ENCODE assay signal across 18 cellular contexts in genomic region chr9:131078427-131079366, GRCh38. TPM values are rescaled to one million over a fixed set of nuclear protein-coding genes. Genes with fewer than 3 reads are reported as not detected.
A peak's percentile ranks its signal among the peaks of the same experiment; 100 is the strongest.
DNase-seq lines count a peak whose midpoint lies in the region; ATAC-seq, FAIRE-seq and TF ChIP-seq lines count a peak whose summit lies in the region.
"Had no signal": no experiment of that assay in that cellular context is flagged by ENCODE, and none has a peak within 500 bp of the region (broad histone marks: within the 10 kb centered on the region; RNA-seq: fewer than 3 reads in every experiment).

No MANE protein-coding gene starts in this region.

- H2BK5ac ChIP-seq in H1 (ENCODE audit: low read depth, low read length), result no peak overlapping the region
- H2BK5ac ChIP-seq in trophoblast cell (ENCODE audit: low read depth, low read length, poor library complexity), result no peak overlapping the region

- H3K79me2 ChIP-seq in H1 (ENCODE audit: control insufficient read depth in 1 of 2, insufficient read depth in 2 of 2, low read length in 2 of 2), result no peaks in the 10 kb centered on the region
- peaks cover 1% of the 10 kb centered on the region for H3K79me2 ChIP-seq in trophoblast cell (ENCODE audit: control insufficient read depth, insufficient read depth, low read length, poor library complexity)

- H3K27ac Mint-ChIP-seq in WTC11, result no peak overlapping the region
- H3K27ac Mint-ChIP-seq: CD4-positive, alpha-beta memory T cell had no signal

- no peak for TF ChIP-seq EP300 in H1 (IDR thresholded peaks at IDR 0.05; ENCODE audit: borderline replicate concordance in 1 of 2, low read depth in 2 of 2, low read length in 2 of 2)

- H2BK120ac ChIP-seq in H1 (replicated peaks; ENCODE audit: low read depth, low read length), result no peak overlapping the region
- H2BK120ac ChIP-seq in trophoblast cell (ENCODE audit: insufficient read depth, low read length, poor library complexity), result no peak overlapping the region

- no peaks in the 10 kb centered on the region for H3K27me3 Mint-ChIP-seq in WTC11 (ENCODE audit: low read depth)
- H3K27me3 Mint-ChIP-seq: CD4-positive, alpha-beta memory T cell had no signal

- H3K4me3 Mint-ChIP-seq in WTC11, result no peak overlapping the region
- H3K4me3 Mint-ChIP-seq: CD4-positive, alpha-beta memory T cell had no signal

- TF ChIP-seq POLR2A in H1 (IDR thresholded peaks at IDR 0.05; ENCODE audit: control extremely low read depth in 1 of 2, low read depth in 2 of 2, low read length in 2 of 2), result no peak

- H2BK12ac ChIP-seq in H1 (ENCODE audit: low read depth, low read length), result no peak overlapping the region
- no peak overlapping the region for H2BK12ac ChIP-seq in trophoblast cell (ENCODE audit: low read length)

- no peak overlapping the region for H3K27ac ChIP-seq in HEK293 (ENCODE audit: extremely low read depth, low read depth, low read length)
- no peak overlapping the region for H3K27ac ChIP-seq in H1 (ENCODE audit: low read depth, low read length)
- no peak overlapping the region for H3K27ac ChIP-seq in trophoblast cell (ENCODE audit: low read depth, low read length)
- H3K27ac ChIP-seq: GM23248 had no signal

- H3K27me3 ChIP-seq in H1 (replicated peaks in 1 of 4; ENCODE audit: control insufficient read depth in 3 of 4, extremely low read depth in 1 of 4, insufficient read depth in 3 of 4, low read length in 3 of 4) (no peaks in the 10 kb centered on the region), trophoblast cell (ENCODE audit: insufficient read depth, low read length) (no peaks in the 10 kb centered on the region)

- H2AFZ ChIP-seq in H1 (ENCODE audit: low read length) (no peak overlapping the region; the same call in 1 of the 2 replicates), trophoblast cell (ENCODE audit: insufficient read depth, low read length, poor library complexity) (no peak overlapping the region)
- H2AFZ ChIP-seq: GM23248 had no signal

- no peak for FAIRE-seq in H1 (lab: Jason Lieb, UNC)
- FAIRE-seq: G401.6, GM12892, H54 had no signal

- H2AK5ac ChIP-seq in H1 (ENCODE audit: low read depth, low read length), result no peak overlapping the region
- H2AK5ac ChIP-seq in trophoblast cell (ENCODE audit: low read length), result no peak overlapping the region

- H4K91ac ChIP-seq in H1 (replicated peaks; ENCODE audit: insufficient read length, low read length) (no peak overlapping the region), trophoblast cell (ENCODE audit: low read depth, low read length) (no peak overlapping the region)

- H4K8ac ChIP-seq in H1 (ENCODE audit: extremely low read depth, insufficient read depth, low read length) (no peak overlapping the region), trophoblast cell (ENCODE audit: low read depth, low read length) (no peak overlapping the region)

- POLR2A ChIA-PET in HEK293 (lab: Yijun Ruan, JAX), result no interaction called here
- POLR2A ChIA-PET in WTC11 (lab: Charles Lee), result no interaction called here
- POLR2A ChIA-PET in H1 (lab: Charles Lee; ENCODE audit: partially characterized antibody), result interaction anchor here (0.6 to 3.7 kb wide), 10 partner anchors 9 to 46 kb away, joined by 3 to 16 read pairs (median 4); partner anchors contain the start of gene NUP214

- H3K4ac ChIP-seq in H1 (replicated peaks; ENCODE audit: insufficient read length, low read depth, low read length) (no peak overlapping the region), trophoblast cell (ENCODE audit: low read depth, low read length) (no peak overlapping the region)

- H3K14ac ChIP-seq in H1 (ENCODE audit: insufficient read length), result no peak overlapping the region
- H3K14ac ChIP-seq in trophoblast cell (ENCODE audit: low read length), result no peak overlapping the region

- H4K20me1 ChIP-seq in H1 (replicated peaks in 1 of 2; ENCODE audit: control insufficient read depth in 1 of 2, insufficient read depth in 2 of 2, low read length in 2 of 2), result no peaks in the 10 kb centered on the region

- no peaks in the 10 kb centered on the region for H3K9me3 Mint-ChIP-seq in WTC11
- H3K9me3 Mint-ChIP-seq: CD4-positive, alpha-beta memory T cell had no signal

- H3K23me2 ChIP-seq in H1 (ENCODE audit: low read depth, low read length), result no peaks in the 10 kb centered on the region

- H4K12ac ChIP-seq in trophoblast cell (ENCODE audit: low read depth, low read length), result no peak overlapping the region

- H4K5ac ChIP-seq in H1 (ENCODE audit: insufficient read length, low read depth, low read length), result no peak overlapping the region

- DNase-seq in WTC11 (ENCODE audit: low spot score), result no peak
- no peak for DNase-seq in H1 (ENCODE audit: low read depth in 1 of 2, low spot score in 2 of 2)
- DNase-seq in trophoblast cell, result peak; percentile 93 to 97
- no peak for DNase-seq in GM19238 (ENCODE audit: insufficient read length, low spot score)
- DNase-seq: C1 segment of cervical spinal cord; Calu3; CD4-positive, alpha-beta memory T cell; COR-L47; DMS53; DMS79 treated with DMSO at 0.1 percent for 48 hours; GM23248 had no signal

- TF ChIP-seq CTCF in HEK293 (tag by site-specific recombination; IDR thresholded peaks at IDR 0.05) (no peak), WTC11 (IDR thresholded peaks at IDR 0.05) (no peak), H1 (IDR thresholded peaks at IDR 0.05; ENCODE audit: control extremely low read depth in 1 of 3, insufficient read depth in 1 of 3, low read depth in 1 of 3, low read length in 3 of 3) (no peak)

- no peaks in the 10 kb centered on the region for H3K79me1 ChIP-seq in H1 (ENCODE audit: low read depth, low read length)
- no peaks in the 10 kb centered on the region for H3K79me1 ChIP-seq in trophoblast cell (ENCODE audit: low read length)

- H3K36me3 ChIP-seq in HEK293 (ENCODE audit: control insufficient read depth in 2 of 2, insufficient read depth in 1 of 2, low read length in 2 of 2) (no peaks in the 10 kb centered on the region), H1 (ENCODE audit: control insufficient read depth in 2 of 4, insufficient read depth in 4 of 4, low read length in 3 of 4) (no peaks in the 10 kb centered on the region), trophoblast cell (ENCODE audit: control insufficient read depth in 1 of 2, insufficient read depth in 2 of 2, low read length in 2 of 2) (no peaks in the 10 kb centered on the region)
- H3K36me3 ChIP-seq: HAP-1 had no signal

- no peak overlapping the region for H3K23ac ChIP-seq in H1 (ENCODE audit: insufficient read length)
- no peak overlapping the region for H3K23ac ChIP-seq in trophoblast cell (ENCODE audit: low read length)

- 87% methylated on average over 17 of the region's 17 CpGs; no CpG with 5 or more reads in 1 of the 2 experiments for WGBS in H1 (ENCODE audit: extremely low coverage in 1 of 2, insufficient coverage in 1 of 2, insufficient read length in 1 of 2, insufficient replicate concordance in 2 of 2, low coverage in 1 of 2, low lambda C conversion rate in 2 of 2, missing lambda C conversion rate in 1 of 2), 2 experiments
- no CpG with 5 or more reads among the region's 17 CpGs for WGBS in trophoblast cell (ENCODE audit: extremely low coverage, insufficient coverage, insufficient read length)

- H3K9me3 ChIP-seq in HEK293 (ENCODE audit: control insufficient read depth, insufficient read depth, low read depth, low read length) (no peaks in the 10 kb centered on the region), H1 (ENCODE audit: insufficient read depth in 2 of 2, low read depth in 1 of 2, low read length in 1 of 2) (no peaks in the 10 kb centered on the region), trophoblast cell (ENCODE audit: insufficient read depth, low read depth, low read length) (peaks cover 2% of the 10 kb centered on the region)
- H3K9me3 ChIP-seq: HAP-1 had no signal

- no peak overlapping the region for H2BK20ac ChIP-seq in H1 (ENCODE audit: low read length)

- H3K56ac ChIP-seq in H1 (replicated peaks; ENCODE audit: insufficient read length, low read depth, low read length), result no peak overlapping the region

- H3K4me2 ChIP-seq in H1 (ENCODE audit: insufficient read depth in 1 of 2, low read depth in 2 of 2, low read length in 2 of 2) (no peak overlapping the region), trophoblast cell (ENCODE audit: low read length) (no peak overlapping the region)

- H3K4me3 ChIP-seq in HEK293 (ENCODE audit: low read depth, low read length), result no peak overlapping the region
- H3K4me3 ChIP-seq in H1 (ENCODE audit: extremely low read depth in 1 of 4, insufficient read depth in 2 of 4, low read depth in 3 of 4, low read length in 4 of 4), result no peak overlapping the region
- no peak overlapping the region for H3K4me3 ChIP-seq in trophoblast cell (ENCODE audit: low read depth, low read length)
- H3K4me3 ChIP-seq: GM23248, HAP-1 had no signal

- no peaks in the 10 kb centered on the region for H3K4me1 Mint-ChIP-seq in WTC11
- H3K4me1 Mint-ChIP-seq: CD4-positive, alpha-beta memory T cell had no signal

- no peak for ATAC-seq in WTC11
- ATAC-seq in GM21526 (IDR thresholded peaks at IDR 0.05; ENCODE audit: low FRiP score, unreplicated experiment), result no peak
- no peak for ATAC-seq in GM18517 (IDR thresholded peaks at IDR 0.05; ENCODE audit: unreplicated experiment)

- CTCF ChIA-PET in HEK293 (lab: Yijun Ruan, JAX), result interaction anchor here (0.6 to 2.1 kb wide), 4 partner anchors 20 to 303 kb away, joined by 3 to 11 read pairs (median 4); no protein-coding TSS in a partner anchor
- CTCF ChIA-PET in WTC11 (lab: Charles Lee), result interaction anchor here (1.2 kb wide), 1 partner anchor 25 kb away, joined by 3 read pairs; no protein-coding TSS in a partner anchor
- CTCF ChIA-PET in H1 (lab: Charles Lee; ENCODE audit: partially characterized antibody), result interaction anchor here (0.8 to 8.5 kb wide), 8 partner anchors 16 to 74 kb away, joined by 3 to 54 read pairs (median 4); partner anchors contain the start of gene AIF1L

- TF ChIP-seq RAD21 in H1 (IDR thresholded peaks at IDR 0.05 in 1 of 2, conservative IDR thresholded peaks at IDR 0.05 in 1 of 2; ENCODE audit: low read depth in 2 of 2, low read length in 2 of 2), result no peak

- peaks cover 4% of the 10 kb centered on the region; the same call in 1 of the 2 replicates for H3K36me3 Mint-ChIP-seq in WTC11
- H3K36me3 Mint-ChIP-seq: CD4-positive, alpha-beta memory T cell had no signal

- no peak overlapping the region for H3K9ac ChIP-seq in H1 (replicated peaks in 1 of 4; ENCODE audit: extremely low read depth in 1 of 4, low read depth in 3 of 4, low read length in 3 of 4)
- no peak overlapping the region for H3K9ac ChIP-seq in trophoblast cell (ENCODE audit: low read length)
- H3K9ac ChIP-seq: GM23248 had no signal

- no peaks in the 10 kb centered on the region for H3K4me1 ChIP-seq in HEK293 (ENCODE audit: control insufficient read depth, insufficient read depth, low read length)
- H3K4me1 ChIP-seq in H1 (replicated peaks in 1 of 4; ENCODE audit: control insufficient read depth in 3 of 4, insufficient read depth in 4 of 4, low read length in 3 of 4), result no peaks in the 10 kb centered on the region; a peak in 1 of 7 replicates
- no peaks in the 10 kb centered on the region for H3K4me1 ChIP-seq in trophoblast cell (ENCODE audit: control insufficient read depth in 1 of 2, insufficient read depth in 2 of 2, low read length in 2 of 2)
- H3K4me1 ChIP-seq: HAP-1 had no signal

- no peak overlapping the region; the same call in 1 of the 2 replicates for H3K18ac ChIP-seq in H1 (ENCODE audit: extremely low read depth, low read length)
- no peak overlapping the region for H3K18ac ChIP-seq in trophoblast cell (ENCODE audit: low read length)

- H2BK15ac ChIP-seq in H1 (ENCODE audit: low read length), result no peak overlapping the region

RNA-seq across cellular contexts. Expression of gene AIF1L, which starts 17.6 kb away (rescaled TPM):
- total RNA-seq in WTC11 (2021), result 103 to 109 TPM (median 106 TPM) in 3 replicates
- 149 and 153 TPM in 2 replicates for total RNA-seq in H1 (2021; fragmentation: NEBNext Ultra II Directional; extraction: Animal tissue kit (Norgen Biotek cat#: 25700))
- polyA plus RNA-seq in H1 (2011; rRNA removed), result 68.2 and 70.7 TPM in 2 replicates
- 103 TPM for polyA plus RNA-seq in H1 (2011; cell fraction: cytosol; rRNA removed)
- polyA plus RNA-seq in H1 (2011; cell fraction: nucleus; rRNA removed), result 76.7 TPM
- polyA plus RNA-seq in H1 (2012, experiment 1 of 2), result 121 to 128 TPM (median 125 TPM) in 4 replicates
- polyA plus RNA-seq in H1 (2012, experiment 2 of 2), result 119 TPM
- 81.8 TPM for polyA plus RNA-seq in H1 (2013, experiment 1 of 2)
- polyA plus RNA-seq in H1 (2013, experiment 2 of 2), result 81.0 TPM
- 121 and 131 TPM in 2 replicates for polyA minus RNA-seq in H1 (2011; rRNA and poly(A)+ RNA removed)
- polyA minus RNA-seq in H1 (2011; cell fraction: cytosol; rRNA and poly(A)+ RNA removed), result 65.1 TPM
- 45.1 TPM for polyA minus RNA-seq in H1 (2011; cell fraction: nucleus; rRNA and poly(A)+ RNA removed)
- polyA plus RNA-seq in trophoblast cell (2013), result 52.7 and 54.3 TPM in 2 replicates
- total RNA-seq: GM23248 had no signal
- polyA plus RNA-seq: CD4-positive, alpha-beta memory T cell had no signal

RNA-seq across cellular contexts. Expression of gene NUP214, which starts 46.7 kb away (rescaled TPM):
- total RNA-seq in WTC11 (2021), result 39.9 to 42.8 TPM (median 41.8 TPM) in 3 replicates
- 39.0 and 50.2 TPM in 2 replicates for total RNA-seq in H1 (2021; fragmentation: NEBNext Ultra II Directional; extraction: Animal tissue kit (Norgen Biotek cat#: 25700))
- polyA plus RNA-seq in H1 (2011; rRNA removed), result 28.6 and 37.6 TPM in 2 replicates
- 15.4 TPM for polyA plus RNA-seq in H1 (2011; cell fraction: cytosol; rRNA removed)
- polyA plus RNA-seq in H1 (2011; cell fraction: nucleus; rRNA removed), result 40.9 TPM
- polyA plus RNA-seq in H1 (2012, experiment 1 of 2), result 19.7 to 32.4 TPM (median 31.4 TPM) in 4 replicates
- polyA plus RNA-seq in H1 (2012, experiment 2 of 2), result 36.7 TPM
- polyA plus RNA-seq in H1 (2013, experiment 1 of 2), result 25.5 TPM
- polyA plus RNA-seq in H1 (2013, experiment 2 of 2), result 23.7 TPM
- polyA minus RNA-seq in H1 (2011; rRNA and poly(A)+ RNA removed), result 29.8 and 33.2 TPM in 2 replicates
- 35.2 TPM for polyA minus RNA-seq in H1 (2011; cell fraction: cytosol; rRNA and poly(A)+ RNA removed)
- 66.2 TPM for polyA minus RNA-seq in H1 (2011; cell fraction: nucleus; rRNA and poly(A)+ RNA removed)
- 36.8 and 37.2 TPM in 2 replicates for polyA plus RNA-seq in trophoblast cell (2013)

Comparison
In these comparisons a context has a peak if more than half of its experiments do, and no peak if none do; other contexts are left out.
1. DNase-seq: peak in trophoblast cell (2 of 2); none in WTC11 (single experiment), H1 (0 of 2) and GM19238 (single experiment).